ENCODE assay signal across 14 cellular contexts in genomic region chr5:74468421-74468820, GRCh38.
"Had no signal": no experiment of that assay in that cellular context is flagged by ENCODE, and none has a peak within 500 bp of the region (broad histone marks: within the 10 kb centered on the region; RNA-seq: fewer than 3 reads in every experiment).

No MANE protein-coding gene starts in this region.

- H3K9me3 ChIP-seq: adrenal gland, esophagus squamous epithelium, left lung, pancreas, sigmoid colon had no signal

- H3K4me1 ChIP-seq: adrenal gland, esophagus squamous epithelium, left lung, sigmoid colon had no signal

- DNase-seq: activated CD4-positive, alpha-beta T cell treated with anti-CD3 and anti-CD28 coated beads, Interleukin-2, amount 50 U/mL, for 48 hours; activated gamma-delta T cell treated with Interleukin-2 at 50 U/mL for 16 hours; adrenal gland; effector CD8-positive, alpha-beta T cell; esophagus squamous epithelium; left lung; pancreas; sigmoid colon; stimulated activated CD8-positive, alpha-beta memory T cell treated with anti-CD3 and anti-CD28 coated beads, Interleukin-4, amount 100 ng/mL, for 48 hours; stimulated activated naive CD4-positive, alpha-beta T cell had no signal

- H3K4me3 ChIP-seq: adrenal gland, esophagus squamous epithelium, left lung, pancreas, sigmoid colon had no signal

- H3K27ac ChIP-seq: adrenal gland, esophagus squamous epithelium, left lung, pancreas, sigmoid colon had no signal

- H3K36me3 ChIP-seq: adrenal gland, esophagus squamous epithelium, left lung, pancreas, sigmoid colon had no signal

- ATAC-seq: activated naive CD4-positive, alpha-beta T cell treated with anti-CD3 and anti-CD28 coated beads, Interleukin-2, amount 50 U/mL, for 72 hours; left lung; pancreas had no signal

- H3K27me3 ChIP-seq: adrenal gland, esophagus squamous epithelium, left lung, pancreas, sigmoid colon had no signal

- FAIRE-seq: endothelial cell of umbilical vein, islet of Langerhans, pancreas, TTC549 had no signal
